Comparison of ENCODE assay signal across 21 cellular contexts in genomic region chr2:59528525-59528924, GRCh38.
"Had no signal": no experiment of that assay in that cellular context is flagged by ENCODE, and none has a peak within 500 bp of the region (broad histone marks: within the 10 kb centered on the region; RNA-seq: fewer than 3 reads in every experiment).

No MANE protein-coding gene starts in this region.

- H3K4me3 ChIP-seq: colonic mucosa, dorsolateral prefrontal cortex, left lung, lung, testis, uterus had no signal

- H3K4me1 ChIP-seq: colonic mucosa, left lung, testis, uterus had no signal

- H3K9me3 ChIP-seq: colonic mucosa, left lung, testis, uterus had no signal

- H3K27me3 ChIP-seq: colonic mucosa, left lung, testis, uterus had no signal

- H3K27ac ChIP-seq: colonic mucosa, dorsolateral prefrontal cortex, left lung, testis, uterus had no signal

- H3K36me3 ChIP-seq: colonic mucosa, left lung, uterus had no signal

- DNase-seq: activated CD4-positive, alpha-beta T cell treated with anti-CD3 and anti-CD28 coated beads for 4 hours; activated CD4-positive, alpha-beta T cell treated with anti-CD3 and anti-CD28 coated beads, Interleukin-2, amount 50 U/mL, for 48 hours; activated CD8-positive, alpha-beta memory T cell treated with anti-CD3 and anti-CD28 coated beads, Interleukin-2, amount 50 U/mL, for 48 hours; activated naive CD4-positive, alpha-beta T cell treated with Interleukin-2 at 50 U/mL for 16 hours; activated naive CD8-positive, alpha-beta T cell treated with anti-CD3 and anti-CD28 coated beads for 36 hours; activated T-cell treated with anti-CD3 and anti-CD28 coated beads, Interleukin-2, amount 50 U/mL, for 4 hours; colonic mucosa; dorsolateral prefrontal cortex; effector memory CD8-positive, alpha-beta T cell; foreskin melanocyte; immature natural killer cell; left lung; stimulated activated CD4-positive, alpha-beta T cell treated with anti-CD3 and anti-CD28 coated beads, Interleukin-4, amount 100 ng/mL, for 1 hour; stimulated activated naive CD4-positive, alpha-beta T cell; testis; trophoblast cell; uterus had no signal

- ATAC-seq: activated T-cell treated with anti-CD3 and anti-CD28 coated beads, Interleukin-2, amount 50 U/mL, for 4 hours; effector memory CD8-positive, alpha-beta T cell; esophagus mucosa; left lung; natural killer cell treated with Interleukin-12 subunit alpha and Interleukin-12 subunit beta and Interleukin-15 and Interleukin-18, amount 100 ng/mL, for 72 hours; WTC11 had no signal
